19 cellular contexts compared by ENCODE assay signal in genomic region chr11:130616578-130616977, GRCh38.
"Had no signal": no experiment of that assay in that cellular context is flagged by ENCODE, and none has a peak within 500 bp of the region (broad histone marks: within the 10 kb centered on the region; RNA-seq: fewer than 3 reads in every experiment).

No MANE protein-coding gene starts in this region.

- H3K4me3 ChIP-seq: breast epithelium, gastroesophageal sphincter, hepatocyte, mucosa of descending colon, right lobe of liver, thoracic aorta, vagina had no signal

- FAIRE-seq: endothelial cell of umbilical vein had no signal

- DNase-seq: activated CD4-positive, alpha-beta T cell treated with anti-CD3 and anti-CD28 coated beads for 36 hours; activated CD4-positive, CD25-positive, alpha-beta regulatory T cell; activated CD8-positive, alpha-beta memory T cell treated with anti-CD3 and anti-CD28 coated beads, Interleukin-2, amount 10 ng/mL, durations not matched to agents 7 days and 5 days; activated CD8-positive, alpha-beta T cell treated with anti-CD3 and anti-CD28 coated beads, Interleukin-2, amount 10 ng/mL, durations not matched to agents 7 days and 5 days; activated T-cell treated with anti-CD3 and anti-CD28 coated beads, Interleukin-2, amount 50 U/mL, for 48 hours; central memory CD4-positive, alpha-beta T cell; left ventricle myocardium superior; mucosa of descending colon; right lobe of liver; stimulated activated CD4-positive, alpha-beta T cell treated with anti-CD3 and anti-CD28 coated beads, Interleukin-2, amount 100 ng/mL, for 48 hours; stimulated activated naive CD4-positive, alpha-beta T cell treated with Interleukin-2 at 50 U/mL for 16 hours; T-helper 9 cell; trophoblast cell had no signal
